ENCODE assay signal across 10 cellular contexts in the genomic region with DNA sequence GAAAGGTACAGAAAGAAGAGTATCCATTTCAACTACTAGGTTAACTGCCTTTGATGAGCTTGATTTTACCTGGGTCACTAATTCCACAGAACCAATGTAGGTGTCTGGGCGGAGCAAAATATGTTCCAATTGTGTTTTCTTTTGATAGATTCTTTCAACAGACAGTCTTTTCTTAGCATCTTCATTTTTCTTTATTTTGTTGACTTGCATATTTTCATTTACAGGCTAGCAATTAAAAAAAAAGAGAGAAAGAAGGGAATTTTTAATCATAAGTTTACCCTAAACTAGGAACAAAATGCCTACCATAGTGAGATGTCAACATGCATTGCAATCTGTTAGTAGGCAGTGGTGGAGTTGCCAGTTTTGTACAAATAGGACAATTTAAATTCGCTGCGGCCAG. TPM values are rescaled to one million over a fixed set of nuclear protein-coding genes. Genes with fewer than 3 reads are reported as not detected.
A peak's percentile ranks its signal among the peaks of the same experiment; 100 is the strongest.
DNase-seq lines count a peak whose midpoint lies in the region; ATAC-seq, FAIRE-seq and TF ChIP-seq lines count a peak whose summit lies in the region.
"Had no signal": no experiment of that assay in that cellular context is flagged by ENCODE, and none has a peak within 500 bp of the region (broad histone marks: within the 10 kb centered on the region; RNA-seq: fewer than 3 reads in every experiment).

No MANE protein-coding gene starts in this region.

- H3K27me3 ChIP-seq in HepG2 (ENCODE audit: control insufficient read depth in 1 of 2, insufficient read depth in 2 of 2, low read length in 2 of 2), result no peaks in the 10 kb centered on the region
- H3K27me3 ChIP-seq in right lobe of liver, result no peaks in the 10 kb centered on the region
- no peaks in the 10 kb centered on the region for H3K27me3 ChIP-seq in thymus (ENCODE audit: control insufficient read depth, insufficient read depth)
- peaks cover 5% of the 10 kb centered on the region for H3K27me3 ChIP-seq in gastroesophageal sphincter

- H3K27me3 Mint-ChIP-seq in activated B cell treated with CpG ODN at 0.5 μM for 24 hours (no peaks in the 10 kb centered on the region), glutamatergic neuron (ENCODE audit: unreplicated experiment) (peaks cover 2% of the 10 kb centered on the region)

- no peak for DNase-seq in HepG2 (ENCODE audit: low spot score)
- no peak for DNase-seq in right lobe of liver
- DNase-seq in activated B cell treated with CpG ODN at 0.5 μM for 24 hours, result no peak
- DNase-seq in glutamatergic neuron, result no peak

- WGBS in HepG2 (ENCODE audit: low lambda C conversion rate), result 22% methylated on average over 3 of the region's 3 CpGs
- 32% methylated on average over 3 of the region's 3 CpGs for WGBS in right lobe of liver (ENCODE audit: insufficient coverage, low coverage, low lambda C conversion rate, missing lambda C conversion rate)
- WGBS in thymus, result 47% methylated on average over 3 of the region's 3 CpGs
- WGBS in gastroesophageal sphincter (ENCODE audit: low coverage in 1 of 2), 2 donors, result 31% methylated on average over 3 of the region's 3 CpGs

- peak overlapping the region; percentile 94 for H3K4me3 Mint-ChIP-seq in activated B cell treated with CpG ODN at 0.5 μM for 24 hours
- peak overlapping the region; percentile 96 for H3K4me3 Mint-ChIP-seq in glutamatergic neuron (ENCODE audit: unreplicated experiment)

- H3K4me3 ChIP-seq in HepG2 (replicated peaks in 1 of 3; ENCODE audit: insufficient read depth in 1 of 3, low read depth in 2 of 3, low read length in 3 of 3), result peak overlapping the region; percentile 89 to 98 (median 96)
- no peak overlapping the region for H3K4me3 ChIP-seq in right lobe of liver
- peak overlapping the region; percentile 62 for H3K4me3 ChIP-seq in thymus (ENCODE audit: low read length)
- H3K4me3 ChIP-seq in gastroesophageal sphincter, result no peak overlapping the region

- H3K36me3 ChIP-seq in HepG2 (replicated peaks in 1 of 2; ENCODE audit: control insufficient read depth in 1 of 2, insufficient read depth in 2 of 2, low read length in 2 of 2) (peaks cover 0 to 24% of the 10 kb centered on the region in 2 experiments), right lobe of liver (no peaks in the 10 kb centered on the region), thymus (ENCODE audit: control insufficient read depth, insufficient read depth) (peaks cover 2% of the 10 kb centered on the region), gastroesophageal sphincter (no peaks in the 10 kb centered on the region)

- no peak for FAIRE-seq in HepG2 (lab: Jason Lieb, UNC)
- FAIRE-seq: endometrium had no signal

- TF ChIP-seq CTCF in HepG2 (CRISPR knock-in tag; IDR thresholded peaks at IDR 0.05) (no peak), right lobe of liver (IDR thresholded peaks at IDR 0.05) (no peak), activated B cell treated with CpG ODN at 0.5 μM for 24 hours (IDR thresholded peaks at IDR 0.05) (no peak), glutamatergic neuron (IDR thresholded peaks at IDR 0.05; ENCODE audit: partially characterized antibody, unreplicated experiment) (no peak), gastroesophageal sphincter (IDR thresholded peaks at IDR 0.05) (no peak)

- H3K27ac Mint-ChIP-seq in activated B cell treated with CpG ODN at 0.5 μM for 24 hours (no peak overlapping the region), glutamatergic neuron (ENCODE audit: unreplicated experiment) (no peak overlapping the region)

- POLR2A ChIA-PET in HepG2 (lab: Yijun Ruan, JAX) (interaction anchor here (1.8 kb wide), 2 partner anchors 27 to 1272 kb away, joined by 6 to 16 read pairs; partner anchors contain the start of gene EIF1), activated B cell treated with CpG ODN at 0.5 μM for 24 hours (lab: Charles Lee) (interaction anchor here (1.6 to 3.7 kb wide), 3 partner anchors 117 to 199 kb away, joined by 8 to 21 read pairs (median 17); no protein-coding TSS in a partner anchor)

- H3K4me1 ChIP-seq in HepG2 (ENCODE audit: insufficient read depth, low read length) (peaks cover 70% of the 10 kb centered on the region), right lobe of liver (no peaks in the 10 kb centered on the region), thymus (ENCODE audit: control insufficient read depth, insufficient read depth, low read length) (peaks cover 7% of the 10 kb centered on the region), gastroesophageal sphincter (peaks cover 0 to 26% (median 4%) of the 10 kb centered on the region in 3 donors)

- ATAC-seq in HepG2, result no peak
- ATAC-seq in right lobe of liver, result no peak
- no peak for ATAC-seq in activated B cell treated with CpG ODN at 0.5 μM for 24 hours (ENCODE audit: low read depth)
- ATAC-seq in HG02870 (IDR thresholded peaks at IDR 0.05; ENCODE audit: unreplicated experiment), result no peak
- ATAC-seq in HG02840 (IDR thresholded peaks at IDR 0.05; ENCODE audit: low FRiP score, unreplicated experiment), result no peak
- no peak for ATAC-seq in gastroesophageal sphincter

- H3K27ac ChIP-seq in HepG2 (ENCODE audit: extremely low read length, insufficient read depth, low read length) (peak overlapping the region; percentile 82), right lobe of liver (no peak overlapping the region), thymus (ENCODE audit: low read depth) (no peak overlapping the region), gastroesophageal sphincter (no peak overlapping the region)

- intact Hi-C loops in HepG2 (cut with micrococcal nuclease; ENCODE audit: unreplicated experiment) (loop anchor here (2.0 to 5.0 kb wide), 2 partner anchors 100 to 114 kb away; no protein-coding TSS in a partner anchor), right lobe of liver (cut with DNase I) (loop anchor here in 1 of 2 donors (5.0 kb wide), 1 partner anchor 59 kb away; no protein-coding TSS in a partner anchor), activated B cell treated with CpG ODN at 0.5 μM for 24 hours (cut with micrococcal nuclease) (loop anchor here (1.0 to 10.0 kb wide), 7 partner anchors 18 to 1251 kb away; partner anchors contain the start of gene CDC6)

- TF ChIP-seq POLR2A in HepG2 (IDR thresholded peaks at IDR 0.05; ENCODE audit: insufficient read depth in 1 of 2, low read depth in 2 of 2, low read length in 2 of 2), result no peak
- no peak for TF ChIP-seq POLR2A in right lobe of liver (IDR thresholded peaks at IDR 0.05)
- no peak for TF ChIP-seq POLR2A in gastroesophageal sphincter (IDR thresholded peaks at IDR 0.05)

- TF ChIP-seq EP300 in HepG2 (IDR thresholded peaks at IDR 0.05; ENCODE audit: low read depth in 2 of 2, low read length in 2 of 2), result no peak
- no peak for TF ChIP-seq EP300 in HepG2 (CRISPR knock-in tag; IDR thresholded peaks at IDR 0.05; ENCODE audit: borderline replicate concordance)
- TF ChIP-seq EP300 in gastroesophageal sphincter (IDR thresholded peaks at IDR 0.05), result no peak

- peak overlapping the region; percentile 91 for H3K9ac ChIP-seq in HepG2 (ENCODE audit: insufficient read depth, low read depth, low read length)

- peak overlapping the region; percentile 74 for H3K4me2 ChIP-seq in HepG2 (ENCODE audit: low read depth, low read length)

- peaks cover 36% of the 10 kb centered on the region for H3K79me2 ChIP-seq in HepG2 (ENCODE audit: insufficient read depth, low read length)

- H3K36me3 Mint-ChIP-seq in activated B cell treated with CpG ODN at 0.5 μM for 24 hours (ENCODE audit: low read depth), result peaks cover 5% of the 10 kb centered on the region
- no peaks in the 10 kb centered on the region for H3K36me3 Mint-ChIP-seq in glutamatergic neuron (ENCODE audit: unreplicated experiment)

- H4K20me1 ChIP-seq in HepG2 (ENCODE audit: insufficient read depth, low read length), result no peaks in the 10 kb centered on the region

- BruUV-seq in HepG2 (replicated peaks; lab: Mats Ljungman, UMichigan), result no TSS peak

- no peaks in the 10 kb centered on the region for H3K9me3 ChIP-seq in HepG2 (ENCODE audit: low read length)
- no peaks in the 10 kb centered on the region for H3K9me3 ChIP-seq in right lobe of liver
- no peaks in the 10 kb centered on the region for H3K9me3 ChIP-seq in thymus (ENCODE audit: control insufficient read depth)
- no peaks in the 10 kb centered on the region for H3K9me3 ChIP-seq in gastroesophageal sphincter

- TF ChIP-seq RAD21 in HepG2 (CRISPR knock-in tag; IDR thresholded peaks at IDR 0.05), result no peak

- no peak overlapping the region for H2AFZ ChIP-seq in HepG2 (ENCODE audit: low read length)

- CTCF ChIA-PET in HepG2 (lab: Yijun Ruan, JAX; ENCODE audit: low intra/inter-chr PET ratio, low total read pairs) (interaction anchor here (2.2 kb wide), 1 partner anchor 144 kb away, joined by 6 read pairs; no protein-coding TSS in a partner anchor), activated B cell treated with CpG ODN at 0.5 μM for 24 hours (lab: Charles Lee) (interaction anchor here (1.3 to 4.2 kb wide), 6 partner anchors 24 to 144 kb away, joined by 3 to 31 read pairs (median 8); no protein-coding TSS in a partner anchor)

- H3K9me3 Mint-ChIP-seq in activated B cell treated with CpG ODN at 0.5 μM for 24 hours (no peaks in the 10 kb centered on the region), glutamatergic neuron (ENCODE audit: unreplicated experiment) (peaks cover 5% of the 10 kb centered on the region)

- in situ Hi-C loops in HepG2 (cut with HindIII; ENCODE audit: extremely low pct_ligation_motif_present, low pct_unique_long_range_greater_than_20kb), result loop anchor here (5.0 kb wide), 1 partner anchor 99 kb away; no protein-coding TSS in a partner anchor

- H3K4me1 Mint-ChIP-seq in activated B cell treated with CpG ODN at 0.5 μM for 24 hours, result peaks cover 21% of the 10 kb centered on the region
- no peaks in the 10 kb centered on the region for H3K4me1 Mint-ChIP-seq in glutamatergic neuron (ENCODE audit: low read depth, unreplicated experiment)

RNA-seq across cellular contexts. Expression of gene TOP2A, which starts 1.0 kb away (rescaled TPM):
- total RNA-seq in HepG2 (2016; rRNA removed; fragmentation: Illumina TruSeq; extraction: Trizol), result 327 and 614 TPM in 2 replicates
- 35.7 and 38.5 TPM in 2 replicates for total RNA-seq in HepG2 (2016; cell fraction: cytosol; rRNA removed; fragmentation: Illumina TruSeq; extraction: Trizol; ENCODE audit: low read depth)
- 330 and 598 TPM in 2 replicates for total RNA-seq in HepG2 (2016; cell fraction: insoluble cytoplasmic fraction; rRNA removed; fragmentation: Illumina TruSeq; extraction: Trizol)
- total RNA-seq in HepG2 (2016; cell fraction: membrane; rRNA removed; fragmentation: Illumina TruSeq; extraction: Trizol), result 112 and 128 TPM in 2 replicates
- 262 and 265 TPM in 2 replicates for total RNA-seq in HepG2 (2016; cell fraction: nucleus; rRNA removed; fragmentation: Illumina TruSeq; extraction: Trizol)
- 52.7 and 108 TPM in 2 replicates for polyA plus RNA-seq in HepG2 (2011; rRNA removed)
- 35.8 and 39.5 TPM in 2 replicates for polyA plus RNA-seq in HepG2 (2011; cell fraction: cytosol; rRNA removed)
- 38.5 and 46.3 TPM in 2 replicates for polyA plus RNA-seq in HepG2 (2011; cell fraction: nucleus; rRNA removed)
- polyA plus RNA-seq in HepG2 (2012), result 78.9 and 178 TPM in 2 replicates
- polyA plus RNA-seq in HepG2 (2016; cell fraction: cytosol; fragmentation: Illumina TruSeq; extraction: Trizol; ENCODE audit: low read depth), result 13.7 and 16.7 TPM in 2 replicates
- 406 and 447 TPM in 2 replicates for polyA plus RNA-seq in HepG2 (2016; cell fraction: insoluble cytoplasmic fraction; fragmentation: Illumina TruSeq; extraction: Trizol; ENCODE audit: low read depth)
- polyA plus RNA-seq in HepG2 (2016; cell fraction: membrane; fragmentation: Illumina TruSeq; extraction: Trizol; ENCODE audit: low read depth), result 56.7 and 60.4 TPM in 2 replicates
- polyA plus RNA-seq in HepG2 (2016; cell fraction: nucleus; fragmentation: Illumina TruSeq; extraction: Trizol; ENCODE audit: insufficient read depth, low read depth), result 324 and 347 TPM in 2 replicates
- polyA minus RNA-seq in HepG2 (2011; rRNA and poly(A)+ RNA removed; ENCODE audit: low replicate concordance), result 29.3 and 72.8 TPM in 2 replicates
- polyA minus RNA-seq in HepG2 (2011; cell fraction: cytosol; rRNA and poly(A)+ RNA removed), result 58.4 and 82.8 TPM in 2 replicates
- 83.2 and 96.0 TPM in 2 replicates for polyA minus RNA-seq in HepG2 (2011; cell fraction: nucleus; rRNA and poly(A)+ RNA removed)
- 1 to 10 TPM in 4 of 6 experiments, under 1 TPM in 2; 0.22 to 7.3 (median 3.0) TPM for total RNA-seq in right lobe of liver
- total RNA-seq in activated B cell treated with CpG ODN at 0.5 μM for 24 hours, result 5.3 and 6.6 TPM in 2 replicates
- 32.4 TPM for total RNA-seq in glutamatergic neuron (ENCODE audit: unreplicated experiment)
- 21.6 TPM for polyA plus RNA-seq in thymus
- 1 to 10 TPM in 1 of 4 donors, under 1 TPM in 3; 0.40 to 4.3 (median 0.79) TPM for total RNA-seq in gastroesophageal sphincter

RNA-seq across cellular contexts. Expression of gene IGFBP4, which starts 26.6 kb away (rescaled TPM):
- total RNA-seq in HepG2 (2016; rRNA removed; fragmentation: Illumina TruSeq; extraction: Trizol) (4.1 and 4.9 TPM in 2 replicates), right lobe of liver (100 to 1,000 TPM; 382 to 716 (median 430) TPM), activated B cell treated with CpG ODN at 0.5 μM for 24 hours (17.2 and 18.0 TPM in 2 replicates), glutamatergic neuron (ENCODE audit: unreplicated experiment) (1.9 TPM), gastroesophageal sphincter (100 to 1,000 TPM; 209 to 428 (median 281) TPM)
- total RNA-seq in HepG2 (2016; cell fraction: cytosol; rRNA removed; fragmentation: Illumina TruSeq; extraction: Trizol; ENCODE audit: low read depth), result 3.4 and 4.0 TPM in 2 replicates
- total RNA-seq in HepG2 (2016; cell fraction: insoluble cytoplasmic fraction; rRNA removed; fragmentation: Illumina TruSeq; extraction: Trizol), result 3.5 and 4.8 TPM in 2 replicates
- 10.9 and 13.2 TPM in 2 replicates for total RNA-seq in HepG2 (2016; cell fraction: membrane; rRNA removed; fragmentation: Illumina TruSeq; extraction: Trizol)
- total RNA-seq in HepG2 (2016; cell fraction: nucleus; rRNA removed; fragmentation: Illumina TruSeq; extraction: Trizol), result 10.1 and 10.9 TPM in 2 replicates
- polyA plus RNA-seq in HepG2 (2011; rRNA removed) (43.6 and 49.0 TPM in 2 replicates), thymus (161 TPM)
- 42.1 and 55.6 TPM in 2 replicates for polyA plus RNA-seq in HepG2 (2011; cell fraction: cytosol; rRNA removed)
- polyA plus RNA-seq in HepG2 (2011; cell fraction: nucleus; rRNA removed), result 26.0 and 26.1 TPM in 2 replicates
- polyA plus RNA-seq in HepG2 (2012), result 23.1 and 40.9 TPM in 2 replicates
- polyA plus RNA-seq in HepG2 (2016; cell fraction: cytosol; fragmentation: Illumina TruSeq; extraction: Trizol; ENCODE audit: low read depth), result 11.4 and 15.1 TPM in 2 replicates
- 10.4 and 12.4 TPM in 2 replicates for polyA plus RNA-seq in HepG2 (2016; cell fraction: insoluble cytoplasmic fraction; fragmentation: Illumina TruSeq; extraction: Trizol; ENCODE audit: low read depth)
- polyA plus RNA-seq in HepG2 (2016; cell fraction: membrane; fragmentation: Illumina TruSeq; extraction: Trizol; ENCODE audit: low read depth), result 18.8 and 25.1 TPM in 2 replicates
- 24.8 and 29.0 TPM in 2 replicates for polyA plus RNA-seq in HepG2 (2016; cell fraction: nucleus; fragmentation: Illumina TruSeq; extraction: Trizol; ENCODE audit: insufficient read depth, low read depth)
- 0.19 and 99.5 TPM in 2 replicates for polyA minus RNA-seq in HepG2 (2011; rRNA and poly(A)+ RNA removed; ENCODE audit: low replicate concordance)
- 36.8 and 40.1 TPM in 2 replicates for polyA minus RNA-seq in HepG2 (2011; cell fraction: cytosol; rRNA and poly(A)+ RNA removed)
- 12.3 and 12.9 TPM in 2 replicates for polyA minus RNA-seq in HepG2 (2011; cell fraction: nucleus; rRNA and poly(A)+ RNA removed)

RNA-seq across cellular contexts. Expression of gene GJD3, which starts 52.1 kb away (rescaled TPM):
- total RNA-seq in HepG2 (2016; rRNA removed; fragmentation: Illumina TruSeq; extraction: Trizol) (not detected in 2 replicates), right lobe of liver (under 1 TPM in 5 of 6 experiments, not detected in 1; 0.22 to 0.78 (median 0.37) TPM), activated B cell treated with CpG ODN at 0.5 μM for 24 hours (not detected in 2 replicates), glutamatergic neuron (ENCODE audit: unreplicated experiment) (not detected), gastroesophageal sphincter (1 to 10 TPM in 1 of 4 donors, not detected in 3; 2.5 TPM)
- total RNA-seq in HepG2 (2016; cell fraction: cytosol; rRNA removed; fragmentation: Illumina TruSeq; extraction: Trizol; ENCODE audit: low read depth), result not detected in 2 replicates
- not detected in 2 replicates for total RNA-seq in HepG2 (2016; cell fraction: insoluble cytoplasmic fraction; rRNA removed; fragmentation: Illumina TruSeq; extraction: Trizol)
- not detected in 2 replicates for total RNA-seq in HepG2 (2016; cell fraction: membrane; rRNA removed; fragmentation: Illumina TruSeq; extraction: Trizol)
- not detected in 2 replicates for total RNA-seq in HepG2 (2016; cell fraction: nucleus; rRNA removed; fragmentation: Illumina TruSeq; extraction: Trizol)
- polyA plus RNA-seq in HepG2 (2011; rRNA removed) (not detected in 2 replicates), thymus (0.34 TPM)
- polyA plus RNA-seq in HepG2 (2011; cell fraction: cytosol; rRNA removed), result not detected in 2 replicates
- polyA plus RNA-seq in HepG2 (2011; cell fraction: nucleus; rRNA removed), result not detected in 2 replicates
- not detected in 2 replicates for polyA plus RNA-seq in HepG2 (2012)
- polyA plus RNA-seq in HepG2 (2016; cell fraction: cytosol; fragmentation: Illumina TruSeq; extraction: Trizol; ENCODE audit: low read depth), result not detected in 2 replicates
- polyA plus RNA-seq in HepG2 (2016; cell fraction: insoluble cytoplasmic fraction; fragmentation: Illumina TruSeq; extraction: Trizol; ENCODE audit: low read depth), result not detected in 2 replicates
- not detected in 2 replicates for polyA plus RNA-seq in HepG2 (2016; cell fraction: membrane; fragmentation: Illumina TruSeq; extraction: Trizol; ENCODE audit: low read depth)
- polyA plus RNA-seq in HepG2 (2016; cell fraction: nucleus; fragmentation: Illumina TruSeq; extraction: Trizol; ENCODE audit: insufficient read depth, low read depth), result not detected in 2 replicates
- not detected in 2 replicates for polyA minus RNA-seq in HepG2 (2011; rRNA and poly(A)+ RNA removed; ENCODE audit: low replicate concordance)
- polyA minus RNA-seq in HepG2 (2011; cell fraction: cytosol; rRNA and poly(A)+ RNA removed), result not detected in 2 replicates
- not detected in 2 replicates for polyA minus RNA-seq in HepG2 (2011; cell fraction: nucleus; rRNA and poly(A)+ RNA removed)
- total RNA-seq: T-helper 2 cell treated with Interferon-gamma antibody and Interleukin-4, amounts not matched to agents 100 ng/mL and 5 ng/mL, for 36 hours had no signal

Comparison
In these comparisons a context has a peak if more than half of its experiments do, and no peak if none do; other contexts are left out.
1. H3K4me3 ChIP-seq: peak in HepG2 (3 of 3) and thymus (single experiment); none in right lobe of liver (0 of 3) and gastroesophageal sphincter (0 of 2).
2. RNA of gene IGFBP4, which starts 26.6 kb away (total RNA-seq): 382 to 716 TPM in right lobe of liver and 209 to 428 TPM in gastroesophageal sphincter; 17.2 to 18.0 TPM in activated B cell treated with CpG ODN at 0.5 μM for 24 hours, 3.4 to 13.2 TPM in HepG2 and 1.9 TPM in glutamatergic neuron (single experiment); every median in the first group is over 10 times any median in the second.